9 cellular contexts compared by ENCODE assay signal in the genomic region with DNA sequence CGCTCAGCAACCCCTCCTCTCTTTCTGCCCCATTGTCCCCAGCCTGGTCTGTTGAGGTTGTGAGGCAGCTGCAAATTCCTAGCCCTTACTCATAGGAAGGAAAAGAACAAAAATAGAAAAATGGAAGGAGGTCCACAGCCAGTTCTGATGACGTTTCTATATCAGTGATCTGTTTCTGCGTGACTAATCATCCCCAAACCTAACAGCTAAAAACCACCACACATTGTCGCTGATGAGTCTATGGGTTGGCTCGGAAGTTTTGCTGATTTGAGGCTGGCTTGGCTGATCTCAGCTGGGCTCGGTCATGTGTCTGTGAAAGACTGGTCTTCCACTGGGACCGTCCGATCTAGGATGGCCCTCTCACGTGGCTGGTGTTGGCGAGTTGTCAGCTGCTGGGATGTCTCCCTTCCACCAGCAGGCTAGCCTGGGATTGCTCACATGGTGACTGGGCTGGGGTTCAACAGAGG.
DNase-seq lines count a peak whose midpoint lies in the region; ATAC-seq and TF ChIP-seq lines count a peak whose summit lies in the region.
"Had no signal": no experiment of that assay in that cellular context is flagged by ENCODE, and none has a peak within 500 bp of the region (broad histone marks: within the 10 kb centered on the region; RNA-seq: fewer than 3 reads in every experiment).

No MANE protein-coding gene starts in this region.

- no peak for ATAC-seq in GM21423 (IDR thresholded peaks at IDR 0.05; ENCODE audit: unreplicated experiment)
- ATAC-seq in GM18873 (IDR thresholded peaks at IDR 0.05; ENCODE audit: low FRiP score, unreplicated experiment): no peak
- ATAC-seq in GM21367 (IDR thresholded peaks at IDR 0.05; ENCODE audit: unreplicated experiment): no peak

- CTCF ChIA-PET in RWPE1 (lab: Yijun Ruan, JAX): interaction anchor here (1.5 kb wide), 1 partner anchor 18 kb away, joined by 5 read pairs; no protein-coding TSS in a partner anchor

- H3K4me2 ChIP-seq in fibroblast of lung (ENCODE audit: extremely low read depth, insufficient read depth, low read length): no peak overlapping the region

- no peaks in the 10 kb centered on the region for H3K79me2 ChIP-seq in fibroblast of lung (ENCODE audit: control insufficient read depth, insufficient read depth, low read length)

- peak overlapping the region; percentile 1 for H2AFZ ChIP-seq in fibroblast of lung (ENCODE audit: low read length)

- H3K36me3 ChIP-seq in fibroblast of lung (ENCODE audit: control insufficient read depth, insufficient read depth, low read length): no peaks in the 10 kb centered on the region

- peaks cover 29% of the 10 kb centered on the region for H3K4me1 ChIP-seq in fibroblast of lung (ENCODE audit: control insufficient read depth, extremely low read depth, insufficient read depth, low read length)

- DNase-seq in EH (ENCODE audit: low read depth) (peak; percentile 100), RWPE1 (ENCODE audit: low spot score) (peak; percentile 78), fibroblast of lung (ENCODE audit: low read depth in 2 of 2) (peak; percentile 95 to 99), pulmonary artery endothelial cell (ENCODE audit: low read depth, low spot score) (peak; percentile 96), SW480 (ENCODE audit: low spot score) (no peak)
- DNase-seq: activated B cell treated with CpG ODN at 0.5 μM for 24 hours had no signal

- H3K27ac ChIP-seq in RWPE1 (no peak overlapping the region; the same call in 1 of the 2 replicates), fibroblast of lung (ENCODE audit: insufficient read depth, low read length) (peak overlapping the region; percentile 96)

- H3K9me3 ChIP-seq in fibroblast of lung (ENCODE audit: control insufficient read depth, insufficient read depth, low read depth, low read length): no peaks in the 10 kb centered on the region

- no peaks in the 10 kb centered on the region for H4K20me1 ChIP-seq in fibroblast of lung (ENCODE audit: control insufficient read depth, extremely low read depth, insufficient read depth, low read length)

- TF ChIP-seq CTCF in RWPE1 (conservative IDR thresholded peaks at IDR 0.05; ENCODE audit: low read depth): no peak
- no peak for TF ChIP-seq CTCF in fibroblast of lung (conservative IDR thresholded peaks at IDR 0.05 in 1 of 2, IDR thresholded peaks at IDR 0.05 in 1 of 2; ENCODE audit: low read depth in 1 of 2, low read length in 2 of 2)

- POLR2A ChIA-PET in RWPE1 (lab: Yijun Ruan, JAX; ENCODE audit: low non-redundant PET): interaction anchor here (0.6 kb wide), 1 partner anchor 33 kb away, joined by 3 read pairs; no protein-coding TSS in a partner anchor

- peak overlapping the region; percentile 51 for H3K9ac ChIP-seq in fibroblast of lung (ENCODE audit: insufficient read depth, low read length)

- no peak overlapping the region for H3K4me3 ChIP-seq in fibroblast of lung (replicated peaks in 1 of 4; ENCODE audit: control extremely low read depth in 1 of 4, insufficient read depth in 1 of 4, low read depth in 3 of 4, low read length in 4 of 4)

- no peaks in the 10 kb centered on the region for H3K27me3 ChIP-seq in fibroblast of lung (ENCODE audit: control insufficient read depth, insufficient read depth, low read length)
